Comparison of ENCODE assay signal across 10 cellular contexts in genomic region chr11:75426720-75427086, GRCh38. TPM values are rescaled to one million over a fixed set of nuclear protein-coding genes. Genes with fewer than 3 reads are reported as not detected.
"Had no signal": no experiment of that assay in that cellular context is flagged by ENCODE, and none has a peak within 500 bp of the region (broad histone marks: within the 10 kb centered on the region; RNA-seq: fewer than 3 reads in every experiment).

No MANE protein-coding gene starts in this region.

- H3K27ac ChIP-seq: HL-60 had no signal

- H2AFZ ChIP-seq: GM23338 had no signal

- H3K27ac Mint-ChIP-seq: GM23338, HFFc6 had no signal

- DNase-seq: H7, HFFc6, KG1 had no signal

- H3K9me3 ChIP-seq: HAP-1 had no signal

- ATAC-seq: GM23338, HCT116, HepG2 had no signal

- H3K4me1 ChIP-seq: HAP-1 had no signal

- H3K4me3 ChIP-seq: GM23338, HAP-1 had no signal

- H3K4me3 Mint-ChIP-seq: GM23338, HFFc6 had no signal

- FAIRE-seq: HepG2 had no signal

- H3K4me2 ChIP-seq: GM23338 had no signal

RNA-seq across cellular contexts. Expression of gene KLHL35, which starts 6.3 kb away (rescaled TPM):
- total RNA-seq: H4, HepG2, HFFc6, HT1080 had no signal
- polyA plus RNA-seq: HepG2 had no signal
